Comparison of ENCODE assay signal across 8 cellular contexts in genomic region chr11:100681064-100681502, GRCh38. TPM values are rescaled to one million over a fixed set of nuclear protein-coding genes. Genes with fewer than 3 reads are reported as not detected.
A peak's percentile ranks its signal among the peaks of the same experiment; 100 is the strongest.
DNase-seq lines count a peak whose midpoint lies in the region; ATAC-seq and FAIRE-seq lines count a peak whose summit lies in the region.

No MANE protein-coding gene starts in this region.

- ATAC-seq in GM18861 (IDR thresholded peaks at IDR 0.05; ENCODE audit: unreplicated experiment) (peak; percentile 98), HG02943 (IDR thresholded peaks at IDR 0.05; ENCODE audit: low read depth, unreplicated experiment) (peak; percentile 100)

- in situ Hi-C loops in G401 (cut with HindIII; ENCODE audit: low sequenced_read_pairs), result no loop called here

- DNase-seq in AML-193 (lab: John Stamatoyannopoulos, UW), result peak; percentile 53 to 62
- DNase-seq in NCI-H1436 (lab: John Stamatoyannopoulos, UW), result peak; percentile 62
- peak; percentile 6 for DNase-seq in activated CD4-positive, alpha-beta T cell treated with anti-CD3 and anti-CD28 coated beads, Interleukin-2, amount 50 U/mL, for 1 hour
- DNase-seq in iris pigment epithelial cell (ENCODE audit: low read depth), result peak; percentile 70
- peak; percentile 63 for DNase-seq in urothelium cell line (ENCODE audit: low spot score)
- DNase-seq in G401 (ENCODE audit: low spot score), result no peak

- peak; percentile 53 for FAIRE-seq in urothelium cell line (lab: Jason Lieb, UNC)

RNA-seq across cellular contexts. Expression of gene ARHGAP42, which starts 6.0 kb away (rescaled TPM):
- not detected in 2 replicates for total RNA-seq in G401 (2014; rRNA removed; shearing (Covaris generic))
